ENCODE assay signal across 20 cellular contexts in the genomic region with DNA sequence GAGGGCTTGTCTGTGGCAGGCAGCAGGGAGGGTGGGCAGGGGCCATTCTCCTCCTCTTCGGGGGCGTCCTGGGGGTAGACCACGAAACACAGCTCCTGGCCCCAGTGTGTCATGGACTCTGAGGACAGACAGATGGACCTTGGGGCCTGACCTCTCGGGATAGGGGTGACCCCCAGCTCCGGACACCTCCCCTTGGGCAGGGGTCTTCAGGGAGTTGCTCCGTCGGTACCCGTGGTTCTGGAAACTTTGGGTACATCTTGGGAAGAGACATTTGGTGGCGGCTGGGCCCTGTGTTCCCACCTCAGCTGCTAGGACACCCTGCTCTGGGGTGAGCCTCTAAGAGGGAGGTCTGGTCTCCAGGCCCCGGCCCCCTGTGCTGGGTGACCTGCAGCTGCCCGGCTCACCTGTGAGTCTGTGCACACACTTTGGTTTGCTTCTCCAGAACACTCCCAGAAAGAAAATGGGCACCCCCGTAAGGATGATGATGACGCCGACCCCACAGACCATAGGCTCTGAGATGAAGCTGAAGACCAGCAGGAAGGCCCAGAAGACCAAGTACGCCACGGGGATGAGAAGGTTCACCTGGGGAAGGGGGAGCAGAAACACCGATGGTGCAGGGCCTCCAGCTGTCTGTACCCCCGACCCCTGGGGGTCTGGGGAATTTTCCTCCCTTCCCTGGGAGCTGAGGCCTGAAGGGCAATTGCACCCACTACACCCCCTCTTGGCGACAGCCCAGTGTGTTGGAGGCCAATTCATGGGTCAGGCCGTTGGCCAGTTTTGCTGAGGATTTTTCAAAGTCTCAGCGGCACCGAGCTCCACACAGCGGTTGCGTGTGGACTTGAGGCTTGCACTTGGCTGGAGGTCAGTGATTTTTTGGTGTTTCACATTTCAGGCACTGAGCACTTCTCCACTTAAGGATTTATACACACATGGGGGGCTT. TPM values are rescaled to one million over a fixed set of nuclear protein-coding genes. Genes with fewer than 3 reads are reported as not detected.
"Had no signal": no experiment of that assay in that cellular context is flagged by ENCODE, and none has a peak within 500 bp of the region (broad histone marks: within the 10 kb centered on the region; RNA-seq: fewer than 3 reads in every experiment).

No MANE protein-coding gene starts in this region.

- H3K27ac ChIP-seq: body of pancreas, pancreas, transverse colon had no signal

- H3K36me3 Mint-ChIP-seq: activated naive CD4-positive, alpha-beta T cell treated with anti-CD3 and anti-CD28 coated beads, Interleukin-2, amount 50 U/mL, for 24 hours; immature natural killer cell; stimulated activated effector memory CD8-positive, alpha-beta T cell treated with anti-CD3 and anti-CD28 coated beads, Interleukin-12 subunit alpha, Interleukin-12 subunit beta, amount 100 ng/mL, for 72 hours; WTC11 had no signal

- H3K4me3 Mint-ChIP-seq: activated naive CD4-positive, alpha-beta T cell treated with anti-CD3 and anti-CD28 coated beads, Interleukin-2, amount 50 U/mL, for 24 hours; immature natural killer cell; stimulated activated effector memory CD8-positive, alpha-beta T cell treated with anti-CD3 and anti-CD28 coated beads, Interleukin-12 subunit alpha, Interleukin-12 subunit beta, amount 100 ng/mL, for 72 hours; T-helper 17 cell; WTC11 had no signal

- H3K27ac Mint-ChIP-seq: activated naive CD4-positive, alpha-beta T cell treated with anti-CD3 and anti-CD28 coated beads, Interleukin-2, amount 50 U/mL, for 24 hours; immature natural killer cell; stimulated activated effector memory CD8-positive, alpha-beta T cell treated with anti-CD3 and anti-CD28 coated beads, Interleukin-12 subunit alpha, Interleukin-12 subunit beta, amount 100 ng/mL, for 72 hours; T-helper 17 cell; WTC11 had no signal

- DNase-seq: activated CD4-positive, alpha-beta T cell treated with anti-CD3 and anti-CD28 coated beads, Interleukin-2, amount 50 U/mL, for 1 hour; activated effector memory CD4-positive, alpha-beta T cell treated with Interleukin-2 at 50 U/mL for 16 hours; activated T-cell treated with anti-CD3 and anti-CD28 coated beads for 4 hours; amniotic stem cell; body of pancreas; cerebellar nuclear complex; dermis blood vessel endothelial cell; immature natural killer cell; mesendoderm; retina; T-helper 17 cell; transverse colon had no signal

- FAIRE-seq: pancreas had no signal

- H3K9me3 ChIP-seq: body of pancreas, pancreas, transverse colon had no signal

- H3K27me3 ChIP-seq: body of pancreas, pancreas, transverse colon had no signal

- H3K4me3 ChIP-seq: body of pancreas, pancreas, transverse colon had no signal

- H3K9me3 Mint-ChIP-seq: activated naive CD4-positive, alpha-beta T cell treated with anti-CD3 and anti-CD28 coated beads, Interleukin-2, amount 50 U/mL, for 24 hours; immature natural killer cell; stimulated activated effector memory CD8-positive, alpha-beta T cell treated with anti-CD3 and anti-CD28 coated beads, Interleukin-12 subunit alpha, Interleukin-12 subunit beta, amount 100 ng/mL, for 72 hours; WTC11 had no signal

- ATAC-seq: body of pancreas; pancreas; stimulated activated effector memory CD8-positive, alpha-beta T cell treated with anti-CD3 and anti-CD28 coated beads, Interleukin-12 subunit alpha, Interleukin-12 subunit beta, amount 100 ng/mL, for 72 hours; T-helper 17 cell; WTC11 had no signal

- H3K4me1 ChIP-seq: pancreas, transverse colon had no signal

- H3K4me1 Mint-ChIP-seq: activated naive CD4-positive, alpha-beta T cell treated with anti-CD3 and anti-CD28 coated beads, Interleukin-2, amount 50 U/mL, for 24 hours; immature natural killer cell; stimulated activated effector memory CD8-positive, alpha-beta T cell treated with anti-CD3 and anti-CD28 coated beads, Interleukin-12 subunit alpha, Interleukin-12 subunit beta, amount 100 ng/mL, for 72 hours; T-helper 17 cell; WTC11 had no signal

- H3K27me3 Mint-ChIP-seq: activated naive CD4-positive, alpha-beta T cell treated with anti-CD3 and anti-CD28 coated beads, Interleukin-2, amount 50 U/mL, for 24 hours had no signal

- H3K36me3 ChIP-seq: transverse colon had no signal

RNA-seq across cellular contexts. Expression of gene LRP3, which starts 15.0 kb away (rescaled TPM):
- polyA plus RNA-seq: immature natural killer cell had no signal

RNA-seq across cellular contexts. Expression of gene SLC7A10, which starts 16.5 kb away (rescaled TPM):
- total RNA-seq: activated CD8-positive, alpha-beta memory T cell treated with anti-CD3 and anti-CD28 coated beads for 36 hours; epithelial cell of proximal tubule; glomerular endothelial cell; T-helper 17 cell had no signal
- polyA plus RNA-seq: immature natural killer cell, neural cell had no signal
